8 cellular contexts compared by ENCODE assay signal in genomic region chr6:28589234-28589951, GRCh38.
A peak's percentile ranks its signal among the peaks of the same experiment; 100 is the strongest.
DNase-seq lines count a peak whose midpoint lies in the region.

No MANE protein-coding gene starts in this region.

- peaks cover 68% of the 10 kb centered on the region for H3K27me3 Mint-ChIP-seq in activated naive CD4-positive, alpha-beta T cell treated with anti-CD3 and anti-CD28 coated beads for 36 hours (ENCODE audit: low read depth)

- intact Hi-C loops in activated naive CD4-positive, alpha-beta T cell treated with anti-CD3 and anti-CD28 coated beads for 36 hours (cut with micrococcal nuclease): loop anchor here (1.0 to 10.0 kb wide), 5 partner anchors 47 to 452 kb away; partner anchors contain the start of gene ZSCAN12

- H3K4me1 Mint-ChIP-seq in activated naive CD4-positive, alpha-beta T cell treated with anti-CD3 and anti-CD28 coated beads for 36 hours (ENCODE audit: low read depth): peaks cover 21% of the 10 kb centered on the region

- H3K4me1 ChIP-seq in ES-I3 (ENCODE audit: insufficient read depth, low read length): no peaks in the 10 kb centered on the region

- H3K4me3 Mint-ChIP-seq in activated naive CD4-positive, alpha-beta T cell treated with anti-CD3 and anti-CD28 coated beads for 36 hours: peak overlapping the region; percentile 43

- peak overlapping the region; percentile 45 for H3K9ac ChIP-seq in ES-I3 (ENCODE audit: low read depth, low read length)

- CTCF ChIA-PET in activated naive CD4-positive, alpha-beta T cell treated with anti-CD3 and anti-CD28 coated beads for 36 hours (lab: Charles Lee): interaction anchor here (0.8 kb wide), 1 partner anchor 249 kb away, joined by 4 read pairs; no protein-coding TSS in a partner anchor

- H3K9me3 ChIP-seq in ES-I3 (ENCODE audit: control insufficient read depth, insufficient read depth, low read length): no peaks in the 10 kb centered on the region

- H3K27ac Mint-ChIP-seq in activated naive CD4-positive, alpha-beta T cell treated with anti-CD3 and anti-CD28 coated beads for 36 hours: peak overlapping the region; percentile 7

- H3K36me3 ChIP-seq in ES-I3 (ENCODE audit: insufficient read depth, low read length): no peaks in the 10 kb centered on the region

- no peaks in the 10 kb centered on the region for H3K36me3 Mint-ChIP-seq in activated naive CD4-positive, alpha-beta T cell treated with anti-CD3 and anti-CD28 coated beads for 36 hours (ENCODE audit: low read depth)

- no peaks in the 10 kb centered on the region for H3K9me3 Mint-ChIP-seq in activated naive CD4-positive, alpha-beta T cell treated with anti-CD3 and anti-CD28 coated beads for 36 hours

- DNase-seq in HCEC 1CT (peak; percentile 93), NCI-H2227 (lab: John Stamatoyannopoulos, UW; ENCODE audit: unreplicated experiment) (peak; percentile 84), hepatic stellate cell (ENCODE audit: low spot score) (peak; percentile 45), midbrain (lab: John Stamatoyannopoulos, UW) (no peak)
- DNase-seq in activated naive CD4-positive, alpha-beta T cell treated with anti-CD3 and anti-CD28 coated beads for 36 hours: peak; percentile 75
- DNase-seq in stimulated activated CD4-positive, alpha-beta T cell treated with anti-CD3 and anti-CD28 coated beads, Interleukin-2, amount 100 ng/mL, for 24 hours: peak; percentile 47 to 62
- no peak for DNase-seq in NK-92 treated with Interleukin-12 subunit alpha and Interleukin-12 subunit beta, amount 100 ng/mL, for 24 hours (lab: John Stamatoyannopoulos, UW)

Comparison
In these comparisons a context has a peak if more than half of its experiments do, and no peak if none do; other contexts are left out.
1. DNase-seq: peak in HCEC 1CT (single experiment), NCI-H2227 (single experiment), activated naive CD4-positive, alpha-beta T cell treated with anti-CD3 and anti-CD28 coated beads for 36 hours (single experiment), hepatic stellate cell (single experiment) and stimulated activated CD4-positive, alpha-beta T cell treated with anti-CD3 and anti-CD28 coated beads, Interleukin-2, amount 100 ng/mL, for 24 hours (2 of 2); none in midbrain (single experiment) and NK-92 treated with Interleukin-12 subunit alpha and Interleukin-12 subunit beta, amount 100 ng/mL, for 24 hours (single experiment).